3 cellular contexts compared by ENCODE assay signal in the genomic region with DNA sequence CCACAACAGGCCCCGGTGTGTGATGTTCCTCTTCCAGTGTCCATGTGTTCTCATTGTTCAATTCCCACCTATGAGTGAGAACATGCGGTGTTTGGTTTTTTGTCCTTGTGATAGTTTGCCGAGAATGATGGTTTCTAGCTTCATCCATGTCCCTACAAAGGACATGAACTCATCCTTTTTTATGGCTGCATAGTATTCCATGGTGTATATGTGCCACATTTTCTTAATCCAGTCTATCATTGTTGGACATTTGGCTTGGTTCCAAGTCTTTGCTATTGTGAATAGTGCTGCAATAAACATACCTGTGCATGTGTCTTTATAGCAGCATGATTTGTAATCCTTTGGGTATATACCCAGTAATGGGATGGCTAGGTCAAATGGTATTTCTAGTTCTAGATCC. TPM values are rescaled to one million over a fixed set of nuclear protein-coding genes. Genes with fewer than 3 reads are reported as not detected.
"Had no signal": no experiment of that assay in that cellular context is flagged by ENCODE, and none has a peak within 500 bp of the region (broad histone marks: within the 10 kb centered on the region; RNA-seq: fewer than 3 reads in every experiment).

No MANE protein-coding gene starts in this region.

RNA-seq across cellular contexts. Expression of gene LYPD6, which starts 11.8 kb away (rescaled TPM):
- total RNA-seq: mesenteric fat pad; mononuclear cell; naive thymus-derived CD4-positive, alpha-beta T cell had no signal
- polyA plus RNA-seq: naive thymus-derived CD4-positive, alpha-beta T cell had no signal
